In the genomic region with DNA sequence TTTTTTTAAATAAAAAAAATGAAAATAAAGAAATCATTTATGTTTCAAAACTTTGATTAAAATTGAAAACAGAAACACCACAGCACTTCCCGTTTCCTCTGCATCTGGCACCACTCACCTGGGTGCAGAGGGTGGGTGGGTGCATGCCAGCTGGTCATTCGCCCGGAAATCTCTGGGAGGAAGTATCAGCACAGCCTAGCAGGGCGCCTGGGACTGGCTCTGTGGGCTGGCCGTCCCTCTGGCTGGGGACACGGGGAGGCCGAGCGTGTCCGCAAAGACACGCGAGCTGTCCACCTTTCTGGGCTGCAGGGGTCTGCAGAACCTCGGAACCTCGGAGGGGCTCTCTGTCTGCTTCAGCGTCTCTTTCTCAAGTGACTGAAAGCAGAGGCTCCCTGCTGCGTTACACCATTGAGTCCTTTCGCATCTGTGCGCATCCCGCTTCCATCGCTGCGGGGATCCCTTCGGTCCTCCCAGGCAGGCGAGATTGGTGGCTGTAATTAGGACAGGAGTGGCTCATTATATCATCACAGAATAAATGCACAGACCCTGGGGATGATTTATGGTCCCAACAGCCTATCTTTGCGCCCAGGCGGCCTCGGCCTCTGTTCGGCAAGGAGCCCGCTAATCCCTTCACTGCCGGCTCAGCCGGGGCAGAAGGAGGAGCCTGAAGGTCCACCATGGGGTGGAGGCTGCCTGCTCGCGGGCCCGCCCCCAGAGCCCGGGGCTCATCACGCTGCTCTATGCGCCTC, we compare ENCODE assay signal across 8 cellular contexts. TPM values are rescaled to one million over a fixed set of nuclear protein-coding genes. Genes with fewer than 3 reads are reported as not detected.
DNase-seq lines count a peak whose midpoint lies in the region; ATAC-seq and TF ChIP-seq lines count a peak whose summit lies in the region.

No MANE protein-coding gene starts in this region.

- H3K79me2 ChIP-seq in trophoblast cell (ENCODE audit: control insufficient read depth, insufficient read depth, low read length, poor library complexity), result no peaks in the 10 kb centered on the region

- H2BK12ac ChIP-seq in trophoblast cell (ENCODE audit: low read length), result no peak overlapping the region

- no peak overlapping the region for H4K8ac ChIP-seq in trophoblast cell (ENCODE audit: low read depth, low read length)

- H3K9me3 Mint-ChIP-seq in activated naive CD4-positive, alpha-beta T cell treated with anti-CD3 and anti-CD28 coated beads, Interleukin-2, amount 10 ng/mL, durations not matched to agents 7 days and 5 days, result no peaks in the 10 kb centered on the region

- peak overlapping the region; percentile 66 for H3K4me2 ChIP-seq in trophoblast cell (ENCODE audit: low read length)

- peaks cover 4% of the 10 kb centered on the region for H3K4me1 ChIP-seq in SJCRH30
- peaks cover 0 to 5% of the 10 kb centered on the region in 2 experiments for H3K4me1 ChIP-seq in trophoblast cell (ENCODE audit: control insufficient read depth in 1 of 2, insufficient read depth in 2 of 2, low read length in 2 of 2)
- H3K4me1 ChIP-seq in tibial nerve, result peaks cover 0 to 25% (median 8%) of the 10 kb centered on the region in 4 donors

- POLR2A ChIA-PET in AG04450 (lab: Yijun Ruan, JAX), result no interaction called here

- H3K27me3 ChIP-seq in AG04450 (ENCODE audit: control insufficient read depth, insufficient read depth, low read length) (no peaks in the 10 kb centered on the region), SJCRH30 (no peaks in the 10 kb centered on the region), trophoblast cell (ENCODE audit: insufficient read depth, low read length) (no peaks in the 10 kb centered on the region), tibial nerve (no peaks in the 10 kb centered on the region)

- no peak overlapping the region for H3K14ac ChIP-seq in trophoblast cell (ENCODE audit: low read length)

- no peaks in the 10 kb centered on the region for H3K79me1 ChIP-seq in trophoblast cell (ENCODE audit: low read length)

- no peak overlapping the region for H3K4ac ChIP-seq in trophoblast cell (ENCODE audit: low read depth, low read length)

- intact Hi-C loops in Right ventricle myocardium inferior (cut with DNase I), result no loop called here

- no peaks in the 10 kb centered on the region; the same call in 1 of the 2 replicates for H3K9me3 ChIP-seq in AG04450 (ENCODE audit: control insufficient read depth, insufficient read depth, low read length)
- H3K9me3 ChIP-seq in SJCRH30 (replicated peaks), result no peaks in the 10 kb centered on the region
- H3K9me3 ChIP-seq in trophoblast cell (ENCODE audit: insufficient read depth, low read depth, low read length), result peaks cover 6% of the 10 kb centered on the region
- H3K9me3 ChIP-seq in tibial nerve, result no peaks in the 10 kb centered on the region

- no peak overlapping the region for H4K12ac ChIP-seq in trophoblast cell (ENCODE audit: low read depth, low read length)

- H2AFZ ChIP-seq in trophoblast cell (ENCODE audit: insufficient read depth, low read length, poor library complexity), result no peak overlapping the region

- H3K27me3 Mint-ChIP-seq in activated naive CD4-positive, alpha-beta T cell treated with anti-CD3 and anti-CD28 coated beads, Interleukin-2, amount 10 ng/mL, durations not matched to agents 7 days and 5 days, result peaks cover 4% of the 10 kb centered on the region

- peak overlapping the region; percentile 62 for H3K4me3 Mint-ChIP-seq in activated naive CD4-positive, alpha-beta T cell treated with anti-CD3 and anti-CD28 coated beads, Interleukin-2, amount 10 ng/mL, durations not matched to agents 7 days and 5 days

- peaks cover 31% of the 10 kb centered on the region for H3K4me1 Mint-ChIP-seq in activated naive CD4-positive, alpha-beta T cell treated with anti-CD3 and anti-CD28 coated beads, Interleukin-2, amount 10 ng/mL, durations not matched to agents 7 days and 5 days

- peak overlapping the region; percentile 39 for H3K27ac ChIP-seq in AG04450 (ENCODE audit: low read depth, low read length)
- H3K27ac ChIP-seq in SJCRH30, result no peak overlapping the region
- H3K27ac ChIP-seq in trophoblast cell (ENCODE audit: low read depth, low read length), result no peak overlapping the region
- peak overlapping the region in 3 of 4 donors; percentile 56 to 75 (median 64) for H3K27ac ChIP-seq in tibial nerve

- H3K36me3 ChIP-seq in SJCRH30 (no peaks in the 10 kb centered on the region), trophoblast cell (ENCODE audit: control insufficient read depth in 1 of 2, insufficient read depth in 2 of 2, low read length in 2 of 2) (no peaks in the 10 kb centered on the region), tibial nerve (no peaks in the 10 kb centered on the region)

- H3K4me3 ChIP-seq in AG04450 (ENCODE audit: low read depth, low read length), result peak overlapping the region; percentile 44
- H3K4me3 ChIP-seq in SJCRH30, result peak overlapping the region; percentile 49
- peak overlapping the region; percentile 41 for H3K4me3 ChIP-seq in trophoblast cell (ENCODE audit: low read depth, low read length)
- peak overlapping the region; percentile 3 to 50 (median 42) for H3K4me3 ChIP-seq in tibial nerve

- in situ Hi-C loops in GM18951 (cut with MboI; ENCODE audit: low sequenced_read_pairs, unreplicated experiment), result no loop called here

- no peak for TF ChIP-seq CTCF in AG04450 (IDR thresholded peaks at IDR 0.05; ENCODE audit: low read depth, low read length)
- TF ChIP-seq CTCF in tibial nerve (IDR thresholded peaks at IDR 0.05), result no peak

- no peak for DNase-seq in AG04450 (ENCODE audit: low read depth, low spot score)
- DNase-seq in HK-2 (ENCODE audit: unreplicated experiment), result peak; percentile 66
- peak; percentile 72 to 77 for DNase-seq in SJCRH30
- peak; percentile 76 for DNase-seq in activated naive CD4-positive, alpha-beta T cell treated with anti-CD3 and anti-CD28 coated beads, Interleukin-2, amount 10 ng/mL, durations not matched to agents 7 days and 5 days
- DNase-seq in Right ventricle myocardium inferior (ENCODE audit: missing footprints), result peak; percentile 91
- peak in 1 of 2 donors; percentile 39 for DNase-seq in trophoblast cell
- DNase-seq in tibial nerve (ENCODE audit: low spot score in 2 of 2), result peak; percentile 60 to 67

- TF ChIP-seq POLR2A in GM18951 (IDR thresholded peaks at IDR 0.05; ENCODE audit: extremely low read depth, insufficient read depth, insufficient read length) (peak; percentile 54), tibial nerve (IDR thresholded peaks at IDR 0.05) (no peak)

- H3K9ac ChIP-seq in trophoblast cell (ENCODE audit: low read length), result no peak overlapping the region

- WGBS in trophoblast cell (ENCODE audit: extremely low coverage, insufficient coverage, insufficient read length), result no CpG with 5 or more reads among the region's 35 CpGs
- WGBS in tibial nerve, 2 donors, result 5 to 6% methylated on average over 19 to 24 of the region's 35 CpGs

- CTCF ChIA-PET in AG04450 (lab: Charles Lee), result no interaction called here
- CTCF ChIA-PET in activated naive CD4-positive, alpha-beta T cell treated with anti-CD3 and anti-CD28 coated beads, Interleukin-2, amount 10 ng/mL, durations not matched to agents 7 days and 5 days (lab: Charles Lee), result no interaction called here

- H2BK120ac ChIP-seq in trophoblast cell (ENCODE audit: insufficient read depth, low read length, poor library complexity), result no peak overlapping the region

- H2BK5ac ChIP-seq in trophoblast cell (ENCODE audit: low read depth, low read length, poor library complexity), result no peak overlapping the region

- peak; percentile 91 for ATAC-seq in Right ventricle myocardium inferior

- no peak overlapping the region for H3K18ac ChIP-seq in trophoblast cell (ENCODE audit: low read length)

- no peaks in the 10 kb centered on the region for H3K36me3 Mint-ChIP-seq in activated naive CD4-positive, alpha-beta T cell treated with anti-CD3 and anti-CD28 coated beads, Interleukin-2, amount 10 ng/mL, durations not matched to agents 7 days and 5 days

- no peak overlapping the region for H4K91ac ChIP-seq in trophoblast cell (ENCODE audit: low read depth, low read length)

- no peak overlapping the region for H2AK5ac ChIP-seq in trophoblast cell (ENCODE audit: low read length)

- H3K23ac ChIP-seq in trophoblast cell (ENCODE audit: low read length), result no peak overlapping the region

- TF ChIP-seq EP300 in tibial nerve (IDR thresholded peaks at IDR 0.05), result peak in 1 of 2 donors; percentile 12

- peak overlapping the region; percentile 90 for H3K27ac Mint-ChIP-seq in activated naive CD4-positive, alpha-beta T cell treated with anti-CD3 and anti-CD28 coated beads, Interleukin-2, amount 10 ng/mL, durations not matched to agents 7 days and 5 days

RNA-seq across cellular contexts. Expression of gene CRTC1, which starts 17.2 kb away (rescaled TPM):
- polyA plus RNA-seq in AG04450 (2011; rRNA removed), result 1.0 and 1.4 TPM in 2 replicates
- polyA minus RNA-seq in AG04450 (2011; rRNA and poly(A)+ RNA removed), result 0.97 and 1.00 TPM in 2 replicates
- total RNA-seq in SJCRH30 (2014; rRNA removed; shearing (Covaris generic)), result 2.4 and 3.5 TPM in 2 replicates
- total RNA-seq in Right ventricle myocardium inferior (10.3 TPM), tibial nerve (1 to 10 TPM; 4.0 to 7.8 (median 6.7) TPM)
- polyA plus RNA-seq in trophoblast cell (2013), result 10.0 and 10.2 TPM in 2 replicates

Comparison
In these comparisons a context has a peak if more than half of its experiments do, and no peak if none do; other contexts are left out.
1. H3K27ac ChIP-seq: peak in AG04450 (single experiment) and tibial nerve (3 of 4); none in SJCRH30 (single experiment) and trophoblast cell (single experiment).
2. Peak in every context shown above with its lines, with median percentiles within 50 percentile points of each other: H3K4me3 ChIP-seq.